Comparison of ENCODE assay signal across 8 cellular contexts in the genomic region with DNA sequence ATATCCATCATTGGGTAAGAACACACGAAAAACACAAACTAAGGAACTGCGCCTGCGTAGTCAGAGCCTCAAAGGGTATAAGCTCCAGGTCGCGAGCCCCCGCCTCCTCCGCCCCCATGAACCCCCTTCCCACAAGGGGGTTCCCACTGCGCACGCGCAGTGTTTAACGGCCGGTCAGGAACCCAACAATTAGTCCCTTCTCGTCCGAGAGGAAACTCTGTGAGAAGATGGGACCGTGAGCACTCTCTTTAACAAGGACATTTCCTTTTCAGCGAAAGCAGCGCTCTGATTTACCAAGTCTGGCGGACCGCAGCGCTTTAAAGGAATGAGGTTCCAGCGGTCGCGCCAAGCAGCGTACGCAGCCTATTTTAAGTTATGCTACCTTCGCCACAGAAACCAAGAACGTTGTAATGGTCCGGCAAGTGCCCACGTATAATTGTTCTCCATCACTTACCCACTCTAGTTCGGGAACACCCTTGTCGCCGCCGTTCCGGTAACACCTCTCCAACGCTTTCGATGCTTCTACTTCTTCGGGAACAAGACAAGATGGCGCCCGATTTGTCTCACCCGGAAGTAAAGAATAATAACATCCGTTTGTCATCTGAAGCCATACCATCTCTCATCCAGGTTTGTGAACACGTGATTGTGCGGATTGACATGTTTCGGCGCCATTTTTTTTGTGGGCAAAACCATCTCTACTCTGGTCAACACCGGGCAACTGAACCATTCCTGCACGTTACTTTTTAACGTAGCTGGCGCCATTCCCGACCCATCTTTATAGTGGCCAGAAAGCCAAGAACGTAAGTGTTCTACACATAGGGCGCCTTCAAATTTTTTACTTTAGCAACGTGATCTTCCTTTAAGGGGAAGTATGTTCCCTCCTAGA. TPM values are rescaled to one million over a fixed set of nuclear protein-coding genes. Genes with fewer than 3 reads are reported as not detected.
DNase-seq lines count a peak whose midpoint lies in the region; TF ChIP-seq lines count a peak whose summit lies in the region.

PNISR (minus strand) TSS at position 548 of the 886 bp plus-strand sequence. CDS start 10,649 bp downstream, outside the sequence.

- H3K4me1 ChIP-seq in neuron (ENCODE audit: insufficient read depth, low read length) (peaks cover 21% of the 10 kb centered on the region), subcutaneous abdominal adipose tissue (ENCODE audit: control insufficient read depth in 5 of 5, insufficient read depth in 5 of 5, low read length in 5 of 5) (peaks cover 10 to 50% (median 48%) of the 10 kb centered on the region in 5 donors)

- H3K27me3 ChIP-seq in neuron (ENCODE audit: insufficient read depth, low read length), result no peaks in the 10 kb centered on the region
- H3K27me3 ChIP-seq in subcutaneous abdominal adipose tissue (ENCODE audit: control insufficient read depth in 5 of 5, insufficient read depth in 4 of 5, low read length in 5 of 5), result no peaks in the 10 kb centered on the region

- CTCF ChIA-PET in HEK293T (lab: Yijun Ruan, JAX), result interaction anchor here (0.7 to 1.7 kb wide), 3 partner anchors 9 to 134 kb away, joined by 3 to 9 read pairs (median 3); no protein-coding TSS in a partner anchor

- DNase-seq in GF-D8 (lab: John Stamatoyannopoulos, UW), result peak; percentile 95
- peak; percentile 85 for DNase-seq in HEK293T (ENCODE audit: extremely low spot score)
- DNase-seq in MV-4-11 (lab: John Stamatoyannopoulos, UW), result peak; percentile 98
- peak; percentile 98 for DNase-seq in SK-MEL-5 (ENCODE audit: low read depth, low spot score)
- DNase-seq in activated naive CD4-positive, alpha-beta T cell treated with Interleukin-2 at 50 U/mL for 16 hours, result peak; percentile 86
- DNase-seq in foreskin melanocyte, result peak; percentile 99

- peaks cover 14% of the 10 kb centered on the region for H3K36me3 ChIP-seq in neuron (ENCODE audit: insufficient read depth, low read length)
- peaks cover 0 to 7% (median 0%) of the 10 kb centered on the region in 5 donors for H3K36me3 ChIP-seq in subcutaneous abdominal adipose tissue (ENCODE audit: control insufficient read depth in 5 of 5, insufficient read depth in 5 of 5, low read length in 5 of 5)

- H3K4me3 ChIP-seq in neuron (ENCODE audit: low read length), result peak within 1 kb of the TSS; percentile 89
- peak within 1 kb of the TSS; percentile 99 to 100 (median 99) for H3K4me3 ChIP-seq in subcutaneous abdominal adipose tissue (ENCODE audit: low read depth in 1 of 5, low read length in 5 of 5)

- peak within 1 kb of the TSS; percentile 91 to 100 (median 98) for H3K9ac ChIP-seq in subcutaneous abdominal adipose tissue (ENCODE audit: low read length in 5 of 5)

- POLR2A ChIA-PET in HEK293T (lab: Yijun Ruan, JAX), result interaction anchor here (0.6 to 5.0 kb wide), 22 partner anchors 8 to 143 kb away, joined by 3 to 66 read pairs (median 4); partner anchors contain the start of genes CCNC, COQ3 and FAXC

- H2AFZ ChIP-seq in neuron (ENCODE audit: low read depth, low read length), result peak within 1 kb of the TSS; percentile 69

- in situ Hi-C loops in SK-MEL-5 (cut with HindIII; ENCODE audit: low pct_unique_long_range_greater_than_20kb, low sequenced_read_pairs), result no loop called here

- H3K9me3 ChIP-seq in neuron (ENCODE audit: low read length) (peaks cover 2% of the 10 kb centered on the region), subcutaneous abdominal adipose tissue (ENCODE audit: control insufficient read depth in 5 of 5, low read length in 5 of 5) (no peaks in the 10 kb centered on the region)

- peak within 1 kb of the TSS; percentile 99 for H3K27ac ChIP-seq in subcutaneous abdominal adipose tissue (ENCODE audit: low read depth, low read length)

TF ChIP-seq in HEK293T, 16 proteins besides CTCF, POLR2A, EP300 and RAD21:
- TF ChIP-seq HDGF (IDR thresholded peaks at IDR 0.05; ENCODE audit: borderline replicate concordance) (no peak), LEF1 (IDR thresholded peaks at IDR 0.05; ENCODE audit: borderline replicate concordance) (no peak), SUZ12 (IDR thresholded peaks at IDR 0.05) (no peak), FOXM1 (IDR thresholded peaks at IDR 0.05; ENCODE audit: borderline replicate concordance) (no peak), CTBP1 (IDR thresholded peaks at IDR 0.05; ENCODE audit: borderline replicate concordance) (no peak), BHLHE40 (IDR thresholded peaks at IDR 0.05; ENCODE audit: borderline replicate concordance) (no peak), ARNT (IDR thresholded peaks at IDR 0.05) (no peak), ZNF384 (IDR thresholded peaks at IDR 0.05) (no peak), FOXK2 (IDR thresholded peaks at IDR 0.05) (peak; percentile 57; the same call in 1 of the 2 replicates), FOXA1 (IDR thresholded peaks at IDR 0.05) (no peak), ELF4 (IDR thresholded peaks at IDR 0.05) (peak; percentile 58), SP1 (IDR thresholded peaks at IDR 0.05) (no peak), L3MBTL2 (conservative IDR thresholded peaks at IDR 0.05) (peak; percentile 86), TARDBP (IDR thresholded peaks at IDR 0.05) (no peak), NFRKB (IDR thresholded peaks at IDR 0.05) (peak; percentile 94), PKNOX1 (IDR thresholded peaks at IDR 0.05) (peak; percentile 96)
TF ChIP-seq in HEK293T: peak in this region for 5.

RNA-seq across cellular contexts. Expression of gene PNISR, which starts in this region (rescaled TPM):
- 34.4 and 38.3 TPM in 2 replicates for total RNA-seq in SK-MEL-5 (2014; rRNA removed; shearing (Covaris generic))
- 13.1 and 27.7 TPM in 2 replicates for polyA plus RNA-seq in SK-MEL-5 (2015; cell fraction: cytosol; rRNA removed)
- 812 and 822 TPM in 2 replicates for polyA plus RNA-seq in SK-MEL-5 (2015; cell fraction: nucleus; rRNA removed)

Comparison
In these comparisons a context has a peak if more than half of its experiments do, and no peak if none do; other contexts are left out.
1. Peak in every context shown above with its lines: DNase-seq, H3K4me3 ChIP-seq and H3K27ac ChIP-seq.